In the genomic region with DNA sequence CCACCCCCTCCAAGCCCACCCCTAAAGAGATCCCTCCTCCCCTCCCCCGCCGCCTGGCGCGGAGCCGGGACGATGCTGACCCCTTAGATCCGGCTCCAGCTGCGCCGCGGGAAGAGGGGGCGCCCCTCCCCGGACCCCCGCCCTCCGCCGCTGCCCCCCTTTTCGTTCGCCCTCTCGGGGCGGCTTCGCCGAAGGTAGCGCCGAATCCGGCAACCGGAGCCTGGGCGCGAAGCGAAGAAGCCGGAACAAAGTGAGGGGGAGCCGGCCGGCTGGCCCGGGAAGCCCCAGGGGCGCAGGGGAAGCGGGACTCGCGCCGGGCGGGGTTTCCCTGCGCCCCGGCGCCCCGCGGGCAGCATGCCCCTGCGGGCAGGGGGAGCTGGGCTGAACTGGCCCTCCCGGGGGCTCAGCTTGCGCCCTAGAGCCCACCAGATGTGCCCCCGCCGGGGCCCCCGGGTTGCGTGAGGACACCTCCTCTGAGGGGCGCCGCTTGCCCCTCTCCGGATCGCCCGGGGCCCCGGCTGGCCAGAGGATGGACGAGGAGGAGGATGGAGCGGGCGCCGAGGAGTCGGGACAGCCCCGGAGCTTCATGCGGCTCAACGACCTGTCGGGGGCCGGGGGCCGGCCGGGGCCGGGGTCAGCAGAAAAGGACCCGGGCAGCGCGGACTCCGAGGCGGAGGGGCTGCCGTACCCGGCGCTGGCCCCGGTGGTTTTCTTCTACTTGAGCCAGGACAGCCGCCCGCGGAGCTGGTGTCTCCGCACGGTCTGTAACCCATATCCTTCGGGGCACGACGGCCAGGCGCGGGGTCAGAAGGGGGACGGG, we compare ENCODE assay signal across 9 cellular contexts. TPM values are rescaled to one million over a fixed set of nuclear protein-coding genes. Genes with fewer than 3 reads are reported as not detected.
DNase-seq lines count a peak whose midpoint lies in the region; ATAC-seq, FAIRE-seq and TF ChIP-seq lines count a peak whose summit lies in the region.
"Had no signal": no experiment of that assay in that cellular context is flagged by ENCODE, and none has a peak within 500 bp of the region (broad histone marks: within the 10 kb centered on the region; RNA-seq: fewer than 3 reads in every experiment).

No MANE protein-coding gene starts in this region.

- H3K9me3 ChIP-seq in parathyroid adenoma (ENCODE audit: control insufficient read depth, low read length) = no peaks in the 10 kb centered on the region
- H3K9me3 ChIP-seq in body of pancreas = no peaks in the 10 kb centered on the region

- DNase-seq in GM10248 (ENCODE audit: extremely low spot score) (peak; percentile 54), choroid plexus epithelial cell (ENCODE audit: low read depth) (no peak), GM12891 (ENCODE audit: insufficient read length, low spot score) (no peak), NCI-H2196 (lab: John Stamatoyannopoulos, UW; ENCODE audit: unreplicated experiment) (no peak), body of pancreas (no peak)

- peaks cover 13% of the 10 kb centered on the region for H3K4me1 ChIP-seq in parathyroid adenoma
- peaks cover 29% of the 10 kb centered on the region for H3K4me1 ChIP-seq in body of pancreas

- H3K36me3 ChIP-seq in parathyroid adenoma (ENCODE audit: control insufficient read depth, insufficient read depth, low read length) = no peaks in the 10 kb centered on the region
- no peaks in the 10 kb centered on the region for H3K36me3 ChIP-seq in body of pancreas (replicated peaks in 1 of 2; ENCODE audit: insufficient read depth in 1 of 2, low read depth in 2 of 2)

- no peak for TF ChIP-seq POLR2A in GM12891 (IDR thresholded peaks at IDR 0.05; ENCODE audit: low read depth, low read length)
- no peak for TF ChIP-seq POLR2A in body of pancreas (IDR thresholded peaks at IDR 0.05)

- peak overlapping the region; percentile 57 for H3K4me2 ChIP-seq in parathyroid adenoma (ENCODE audit: low read length)

- H3K9ac ChIP-seq in parathyroid adenoma = no peak overlapping the region

- no peaks in the 10 kb centered on the region for H3K79me2 ChIP-seq in parathyroid adenoma

- H3K27ac ChIP-seq in parathyroid adenoma = no peak overlapping the region
- no peak overlapping the region for H3K27ac ChIP-seq in body of pancreas

- peaks cover 6% of the 10 kb centered on the region for H3K27me3 ChIP-seq in parathyroid adenoma (ENCODE audit: control insufficient read depth, insufficient read depth, low read length)
- peaks cover 0 to 23% of the 10 kb centered on the region in 2 donors for H3K27me3 ChIP-seq in body of pancreas

- peak overlapping the region; percentile 50 for H2AFZ ChIP-seq in parathyroid adenoma

- POLR2A ChIA-PET in GM10248 (lab: Yijun Ruan, JAX) = interaction anchor here (1.5 kb wide), 1 partner anchor 305 kb away, joined by 5 read pairs; a partner anchor contains a TSS

- ATAC-seq in HG02885 (IDR thresholded peaks at IDR 0.05; ENCODE audit: poor library complexity, unreplicated experiment) (peak; percentile 8), HG02981 (IDR thresholded peaks at IDR 0.05; ENCODE audit: unreplicated experiment) (no peak), body of pancreas (no peak)

- WGBS in body of pancreas, 2 donors = 0 to 1% methylated on average over 14 to 27 of the region's 89 CpGs

- H3K4me3 ChIP-seq in choroid plexus epithelial cell (ENCODE audit: low read depth, low read length) (peak overlapping the region; percentile 40), parathyroid adenoma (ENCODE audit: low read depth, low read length) (peak overlapping the region; percentile 12), body of pancreas (no peak overlapping the region)

- intact Hi-C loops in body of pancreas (cut with DNase I) = no loop called here

- CTCF ChIA-PET in GM10248 (lab: Yijun Ruan, JAX) = interaction anchor here (1.2 to 4.5 kb wide), 5 partner anchors 10 to 291 kb away, joined by 3 to 27 read pairs (median 4); a partner anchor contains a TSS

- no peak for FAIRE-seq in GM12891 (lab: Jason Lieb, UNC)

- no peak for TF ChIP-seq CTCF in GM10248 (IDR thresholded peaks at IDR 0.05; ENCODE audit: control extremely low read depth, extremely low read depth, low read depth, missing control alignments)
- TF ChIP-seq CTCF in choroid plexus epithelial cell (conservative IDR thresholded peaks at IDR 0.05; ENCODE audit: low read depth, low read length) = no peak
- no peak for TF ChIP-seq CTCF in parathyroid adenoma (IDR thresholded peaks at IDR 0.05)
- no peak for TF ChIP-seq CTCF in body of pancreas (IDR thresholded peaks at IDR 0.05)

TF ChIP-seq in GM12891, 5 proteins besides CTCF, POLR2A, EP300 and RAD21:
- TF ChIP-seq POU2F2 (IDR thresholded peaks at IDR 0.05; ENCODE audit: low read depth, low read length) (no peak), PAX5 (IDR thresholded peaks at IDR 0.05; ENCODE audit: insufficient read depth, low read length, severe bottlenecking) (no peak), SPI1 (IDR thresholded peaks at IDR 0.05; ENCODE audit: low read depth, low read length) (no peak), POLR2AphosphoS5 (IDR thresholded peaks at IDR 0.05; ENCODE audit: low read depth, low read length) (no peak), TAF1 (IDR thresholded peaks at IDR 0.05; ENCODE audit: low read depth, low read length) (no peak)
TF ChIP-seq in GM12891: peak in this region for 0.

RNA-seq across cellular contexts. Expression of a gene that starts 0.6 kb away (rescaled TPM):
- not detected for polyA plus RNA-seq in GM12891 (2012; ENCODE audit: low read depth, missing spikeins)
- total RNA-seq in body of pancreas = under 1 TPM; 0.26 to 0.33 TPM
- total RNA-seq: activated CD8-positive, alpha-beta memory T cell treated with anti-CD3 and anti-CD28 coated beads, Interleukin-2, amount 10 ng/mL, durations not matched to agents 7 days and 5 days had no signal

RNA-seq across cellular contexts. Expression of a gene that starts 14.2 kb away (rescaled TPM):
- polyA plus RNA-seq in GM12891 (2012; ENCODE audit: low read depth, missing spikeins) = 26.5 TPM
- total RNA-seq in body of pancreas = 10 to 100 TPM; 65.6 to 75.2 TPM

RNA-seq across cellular contexts. Expression of a gene that starts 28.6 kb away (rescaled TPM):
- not detected for polyA plus RNA-seq in GM12891 (2012; ENCODE audit: low read depth, missing spikeins)
- total RNA-seq in body of pancreas = 10 to 100 TPM; 11.9 to 20.1 TPM
- total RNA-seq: activated CD8-positive, alpha-beta memory T cell treated with anti-CD3 and anti-CD28 coated beads, Interleukin-2, amount 10 ng/mL, durations not matched to agents 7 days and 5 days had no signal

RNA-seq across cellular contexts. Expression of a gene that starts 52.9 kb away (rescaled TPM):
- polyA plus RNA-seq in GM12891 (2012; ENCODE audit: low read depth, missing spikeins) = 2.4 TPM
- under 1 TPM in 1 of 2 donors, not detected in 1; 0.33 TPM for total RNA-seq in body of pancreas

Comparison
In these comparisons a context has a peak if more than half of its experiments do, and no peak if none do; other contexts are left out.
1. H3K4me3 ChIP-seq: peak in choroid plexus epithelial cell (single experiment) and parathyroid adenoma (single experiment); none in body of pancreas (0 of 2).